1 cellular context compared by ENCODE assay signal in the genomic region with DNA sequence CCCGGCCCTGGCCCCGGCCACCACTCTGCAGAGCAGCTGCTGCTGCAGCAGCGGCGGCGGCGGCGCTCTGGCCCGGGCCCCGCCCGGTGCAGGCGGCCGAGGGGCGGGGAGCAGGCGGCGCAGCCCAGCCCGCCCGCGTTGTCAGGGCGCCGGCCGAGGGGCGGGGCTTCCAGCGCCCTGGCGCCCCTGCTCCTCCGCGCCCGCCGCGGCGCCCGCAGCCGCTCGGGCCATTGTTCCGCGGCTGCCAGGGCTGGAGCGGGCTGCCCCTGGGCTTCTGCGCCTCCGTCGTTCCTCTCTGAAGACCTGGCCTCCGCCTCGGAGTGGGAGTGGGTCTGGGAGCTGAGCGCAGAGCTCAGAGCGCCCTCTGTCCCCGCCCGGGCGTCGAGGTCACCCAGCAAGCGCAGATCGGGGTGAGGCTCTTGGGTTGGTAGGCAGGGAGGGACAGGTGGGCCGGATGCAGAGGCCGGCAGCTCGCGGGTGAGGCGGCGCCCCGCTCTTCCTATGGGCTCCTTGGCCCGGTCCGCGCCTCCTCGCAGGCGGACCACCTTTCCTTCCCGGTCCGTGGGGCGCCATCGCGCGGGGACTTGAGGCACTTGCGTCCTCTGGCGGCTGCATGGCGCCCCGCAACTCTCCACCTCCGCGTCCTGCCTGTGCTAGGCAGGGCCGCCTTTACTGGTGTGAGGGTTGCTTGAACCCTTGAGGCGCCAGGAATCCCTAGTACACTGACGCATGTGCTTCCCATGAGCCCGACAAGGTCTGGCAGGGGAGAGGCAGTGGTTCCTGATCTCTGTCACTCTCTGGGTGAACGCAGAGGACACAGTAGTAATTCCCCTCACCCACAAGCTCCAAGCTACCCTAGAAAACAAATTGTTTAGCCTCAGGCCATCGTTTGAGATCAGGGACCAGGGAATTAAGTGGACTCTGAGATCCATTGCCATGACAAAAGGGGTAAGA.
TF ChIP-seq lines count a peak whose summit lies in the region.

A gene with protein sequence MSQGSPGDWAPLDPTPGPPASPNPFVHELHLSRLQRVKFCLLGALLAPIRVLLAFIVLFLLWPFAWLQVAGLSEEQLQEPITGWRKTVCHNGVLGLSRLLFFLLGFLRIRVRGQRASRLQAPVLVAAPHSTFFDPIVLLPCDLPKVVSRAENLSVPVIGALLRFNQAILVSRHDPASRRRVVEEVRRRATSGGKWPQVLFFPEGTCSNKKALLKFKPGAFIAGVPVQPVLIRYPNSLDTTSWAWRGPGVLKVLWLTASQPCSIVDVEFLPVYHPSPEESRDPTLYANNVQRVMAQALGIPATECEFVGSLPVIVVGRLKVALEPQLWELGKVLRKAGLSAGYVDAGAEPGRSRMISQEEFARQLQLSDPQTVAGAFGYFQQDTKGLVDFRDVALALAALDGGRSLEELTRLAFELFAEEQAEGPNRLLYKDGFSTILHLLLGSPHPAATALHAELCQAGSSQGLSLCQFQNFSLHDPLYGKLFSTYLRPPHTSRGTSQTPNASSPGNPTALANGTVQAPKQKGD (minus strand): TSS at position 69 of the 954 bp plus-strand sequence. CDS start 96 bp downstream, outside the sequence.

TF ChIP-seq in SK-N-SH treated with all-trans-retinoic acid at 6 μM for 48 hours, 23 proteins besides CTCF, POLR2A, EP300 and RAD21 (continued from another document):
- no peak for TF ChIP-seq PPARA (CRISPR knock-in tag; IDR thresholded peaks at IDR 0.05; ENCODE audit: borderline replicate concordance)
- TF ChIP-seq ESRRG (CRISPR knock-in tag; IDR thresholded peaks at IDR 0.05), result no peak
- TF ChIP-seq GLIS3 (CRISPR knock-in tag; IDR thresholded peaks at IDR 0.05), result no peak
- TF ChIP-seq, protein P1, sequence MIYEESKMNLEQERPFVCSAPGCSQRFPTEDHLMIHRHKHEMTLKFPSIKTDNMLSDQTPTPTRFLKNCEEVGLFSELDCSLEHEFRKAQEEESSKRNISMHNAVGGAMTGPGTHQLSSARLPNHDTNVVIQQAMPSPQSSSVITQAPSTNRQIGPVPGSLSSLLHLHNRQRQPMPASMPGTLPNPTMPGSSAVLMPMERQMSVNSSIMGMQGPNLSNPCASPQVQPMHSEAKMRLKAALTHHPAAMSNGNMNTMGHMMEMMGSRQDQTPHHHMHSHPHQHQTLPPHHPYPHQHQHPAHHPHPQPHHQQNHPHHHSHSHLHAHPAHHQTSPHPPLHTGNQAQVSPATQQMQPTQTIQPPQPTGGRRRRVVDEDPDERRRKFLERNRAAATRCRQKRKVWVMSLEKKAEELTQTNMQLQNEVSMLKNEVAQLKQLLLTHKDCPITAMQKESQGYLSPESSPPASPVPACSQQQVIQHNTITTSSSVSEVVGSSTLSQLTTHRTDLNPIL (CRISPR knock-in tag; IDR thresholded peaks at IDR 0.05; ENCODE audit: low read depth), result no peak
- TF ChIP-seq, protein P2, sequence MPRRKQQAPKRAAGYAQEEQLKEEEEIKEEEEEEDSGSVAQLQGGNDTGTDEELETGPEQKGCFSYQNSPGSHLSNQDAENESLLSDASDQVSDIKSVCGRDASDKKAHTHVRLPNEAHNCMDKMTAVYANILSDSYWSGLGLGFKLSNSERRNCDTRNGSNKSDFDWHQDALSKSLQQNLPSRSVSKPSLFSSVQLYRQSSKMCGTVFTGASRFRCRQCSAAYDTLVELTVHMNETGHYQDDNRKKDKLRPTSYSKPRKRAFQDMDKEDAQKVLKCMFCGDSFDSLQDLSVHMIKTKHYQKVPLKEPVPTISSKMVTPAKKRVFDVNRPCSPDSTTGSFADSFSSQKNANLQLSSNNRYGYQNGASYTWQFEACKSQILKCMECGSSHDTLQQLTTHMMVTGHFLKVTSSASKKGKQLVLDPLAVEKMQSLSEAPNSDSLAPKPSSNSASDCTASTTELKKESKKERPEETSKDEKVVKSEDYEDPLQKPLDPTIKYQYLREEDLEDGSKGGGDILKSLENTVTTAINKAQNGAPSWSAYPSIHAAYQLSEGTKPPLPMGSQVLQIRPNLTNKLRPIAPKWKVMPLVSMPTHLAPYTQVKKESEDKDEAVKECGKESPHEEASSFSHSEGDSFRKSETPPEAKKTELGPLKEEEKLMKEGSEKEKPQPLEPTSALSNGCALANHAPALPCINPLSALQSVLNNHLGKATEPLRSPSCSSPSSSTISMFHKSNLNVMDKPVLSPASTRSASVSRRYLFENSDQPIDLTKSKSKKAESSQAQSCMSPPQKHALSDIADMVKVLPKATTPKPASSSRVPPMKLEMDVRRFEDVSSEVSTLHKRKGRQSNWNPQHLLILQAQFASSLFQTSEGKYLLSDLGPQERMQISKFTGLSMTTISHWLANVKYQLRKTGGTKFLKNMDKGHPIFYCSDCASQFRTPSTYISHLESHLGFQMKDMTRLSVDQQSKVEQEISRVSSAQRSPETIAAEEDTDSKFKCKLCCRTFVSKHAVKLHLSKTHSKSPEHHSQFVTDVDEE (CRISPR knock-in tag; IDR thresholded peaks at IDR 0.05), result 0 out of 2 replicates have a peak, but pooled peaks have one; percentile 35
- no peak for TF ChIP-seq TOX (CRISPR knock-in tag; IDR thresholded peaks at IDR 0.05; ENCODE audit: borderline replicate concordance)
- TF ChIP-seq, protein P3, sequence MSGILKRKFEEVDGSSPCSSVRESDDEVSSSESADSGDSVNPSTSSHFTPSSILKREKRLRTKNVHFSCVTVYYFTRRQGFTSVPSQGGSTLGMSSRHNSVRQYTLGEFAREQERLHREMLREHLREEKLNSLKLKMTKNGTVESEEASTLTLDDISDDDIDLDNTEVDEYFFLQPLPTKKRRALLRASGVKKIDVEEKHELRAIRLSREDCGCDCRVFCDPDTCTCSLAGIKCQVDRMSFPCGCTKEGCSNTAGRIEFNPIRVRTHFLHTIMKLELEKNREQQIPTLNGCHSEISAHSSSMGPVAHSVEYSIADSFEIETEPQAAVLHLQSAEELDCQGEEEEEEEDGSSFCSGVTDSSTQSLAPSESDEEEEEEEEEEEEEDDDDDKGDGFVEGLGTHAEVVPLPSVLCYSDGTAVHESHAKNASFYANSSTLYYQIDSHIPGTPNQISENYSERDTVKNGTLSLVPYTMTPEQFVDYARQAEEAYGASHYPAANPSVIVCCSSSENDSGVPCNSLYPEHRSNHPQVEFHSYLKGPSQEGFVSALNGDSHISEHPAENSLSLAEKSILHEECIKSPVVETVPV (CRISPR knock-in tag; IDR thresholded peaks at IDR 0.05), result no peak
